Comparison of ENCODE assay signal across 17 cellular contexts in genomic region chr22:48635031-48635430, GRCh38.
DNase-seq lines count a peak whose midpoint lies in the region; ATAC-seq, FAIRE-seq and TF ChIP-seq lines count a peak whose summit lies in the region.
"Had no signal": no experiment of that assay in that cellular context is flagged by ENCODE, and none has a peak within 500 bp of the region (broad histone marks: within the 10 kb centered on the region; RNA-seq: fewer than 3 reads in every experiment).

No MANE protein-coding gene starts in this region.

- no peak overlapping the region for H3K23ac ChIP-seq in H1 (ENCODE audit: insufficient read length)

- TF ChIP-seq RAD21 in H1 (IDR thresholded peaks at IDR 0.05 in 1 of 2, conservative IDR thresholded peaks at IDR 0.05 in 1 of 2; ENCODE audit: low read depth in 2 of 2, low read length in 2 of 2), result no peak

- no peak for TF ChIP-seq POLR2A in H1 (IDR thresholded peaks at IDR 0.05; ENCODE audit: control extremely low read depth in 1 of 2, low read depth in 2 of 2, low read length in 2 of 2)

- no peaks in the 10 kb centered on the region; the same call in 1 of the 2 replicates for H3K23me2 ChIP-seq in H1 (ENCODE audit: low read depth, low read length)

- H2AK5ac ChIP-seq in H1 (ENCODE audit: low read depth, low read length), result no peak overlapping the region

- H2AFZ ChIP-seq in H1 (ENCODE audit: low read length), result no peak overlapping the region
- H2AFZ ChIP-seq: GM23248 had no signal

- H3K79me2 ChIP-seq in H1 (ENCODE audit: control insufficient read depth in 1 of 2, insufficient read depth in 2 of 2, low read length in 2 of 2), result no peaks in the 10 kb centered on the region

- FAIRE-seq in H1 (lab: Jason Lieb, UNC), result no peak
- FAIRE-seq: H54 had no signal

- ATAC-seq in GM21390 (IDR thresholded peaks at IDR 0.05; ENCODE audit: unreplicated experiment) (no peak), HG03565 (IDR thresholded peaks at IDR 0.05; ENCODE audit: unreplicated experiment) (no peak)
- ATAC-seq: HCT116 had no signal

- H3K36me3 ChIP-seq in BLaER1 (no peaks in the 10 kb centered on the region), KOPT-K1 (ENCODE audit: insufficient read depth, low read length) (no peaks in the 10 kb centered on the region), H1 (ENCODE audit: control insufficient read depth in 2 of 4, insufficient read depth in 4 of 4, low read length in 3 of 4) (no peaks in the 10 kb centered on the region)

- H2BK5ac ChIP-seq in H1 (ENCODE audit: low read depth, low read length), result no peak overlapping the region; the same call in 1 of the 2 replicates

- no peak overlapping the region for H2BK12ac ChIP-seq in H1 (ENCODE audit: low read depth, low read length)

- CTCF ChIA-PET in H1 (lab: Charles Lee; ENCODE audit: partially characterized antibody), result interaction anchor here (0.6 kb wide), 1 partner anchor 115 kb away, joined by 3 read pairs; no protein-coding TSS in a partner anchor

- no peak overlapping the region for H4K5ac ChIP-seq in H1 (ENCODE audit: insufficient read length, low read depth, low read length)

- no peak overlapping the region for H2BK120ac ChIP-seq in H1 (replicated peaks; ENCODE audit: low read depth, low read length)

- no peak overlapping the region for H3K56ac ChIP-seq in H1 (replicated peaks; ENCODE audit: insufficient read length, low read depth, low read length)

- H3K27ac ChIP-seq in BLaER1 (peak overlapping the region; percentile 94), KOPT-K1 (ENCODE audit: low read depth, low read length, poor library complexity, severe bottlenecking) (peak overlapping the region; percentile 62), H1 (ENCODE audit: low read depth, low read length) (no peak overlapping the region), substantia nigra (ENCODE audit: low read depth, low read length, poor library complexity, severe bottlenecking) (peak overlapping the region; percentile 62)
- H3K27ac ChIP-seq: C4-2B, GM23248 had no signal

- H3K27me3 ChIP-seq in BLaER1 (no peaks in the 10 kb centered on the region), H1 (replicated peaks in 1 of 4; ENCODE audit: control insufficient read depth in 3 of 4, extremely low read depth in 1 of 4, insufficient read depth in 3 of 4, low read length in 3 of 4) (no peaks in the 10 kb centered on the region)

- no peak overlapping the region for H2BK15ac ChIP-seq in H1 (ENCODE audit: low read length)

- no peaks in the 10 kb centered on the region for H4K20me1 ChIP-seq in BLaER1
- peaks cover 0 to 10% of the 10 kb centered on the region in 2 experiments for H4K20me1 ChIP-seq in H1 (replicated peaks in 1 of 2; ENCODE audit: control insufficient read depth in 1 of 2, insufficient read depth in 2 of 2, low read length in 2 of 2)

- no peak overlapping the region for H3K14ac ChIP-seq in H1 (ENCODE audit: insufficient read length)

- H4K91ac ChIP-seq in H1 (replicated peaks; ENCODE audit: insufficient read length, low read length), result no peak overlapping the region

- POLR2A ChIA-PET in H1 (lab: Charles Lee; ENCODE audit: partially characterized antibody), result no interaction called here

- H3K4ac ChIP-seq in H1 (replicated peaks; ENCODE audit: insufficient read length, low read depth, low read length), result peak overlapping the region; percentile 83

- no peak for TF ChIP-seq EP300 in H1 (IDR thresholded peaks at IDR 0.05; ENCODE audit: borderline replicate concordance in 1 of 2, low read depth in 2 of 2, low read length in 2 of 2)

- H3K4me1 ChIP-seq in BLaER1 (peaks cover 100% of the 10 kb centered on the region), H1 (replicated peaks in 1 of 4; ENCODE audit: control insufficient read depth in 3 of 4, insufficient read depth in 4 of 4, low read length in 3 of 4) (peaks cover 0 to 4% (median 2%) of the 10 kb centered on the region in 4 experiments; a peak in 3 of 7 replicates)

- H2BK20ac ChIP-seq in H1 (ENCODE audit: low read length), result no peak overlapping the region

- TF ChIP-seq CTCF in H1 (IDR thresholded peaks at IDR 0.05; ENCODE audit: control extremely low read depth in 1 of 3, insufficient read depth in 1 of 3, low read depth in 1 of 3, low read length in 3 of 3), result no peak

- WGBS in H1 (ENCODE audit: extremely low coverage in 1 of 2, insufficient coverage in 1 of 2, insufficient read length in 1 of 2, insufficient replicate concordance in 2 of 2, low coverage in 1 of 2, low lambda C conversion rate in 2 of 2, missing lambda C conversion rate in 1 of 2), 2 experiments, result 83% methylated on average over 11 of the region's 12 CpGs; no CpG with 5 or more reads in 1 of the 2 experiments

- H3K9me3 ChIP-seq in BLaER1 (no peaks in the 10 kb centered on the region), KOPT-K1 (ENCODE audit: insufficient read depth, low read length, poor library complexity, severe bottlenecking) (no peaks in the 10 kb centered on the region), H1 (ENCODE audit: insufficient read depth in 2 of 2, low read depth in 1 of 2, low read length in 1 of 2) (no peaks in the 10 kb centered on the region)

- no peak overlapping the region for H3K18ac ChIP-seq in H1 (ENCODE audit: extremely low read depth, low read length)

- peaks cover 2% of the 10 kb centered on the region; the same call in 1 of the 2 replicates for H3K79me1 ChIP-seq in H1 (ENCODE audit: low read depth, low read length)

- peak overlapping the region; percentile 35; the same call in 1 of the 2 replicates for H4K8ac ChIP-seq in H1 (ENCODE audit: extremely low read depth, insufficient read depth, low read length)

- H3K4me2 ChIP-seq in BLaER1 (peak overlapping the region; percentile 96), H1 (ENCODE audit: insufficient read depth in 1 of 2, low read depth in 2 of 2, low read length in 2 of 2) (no peak overlapping the region)

- DNase-seq in H1 (ENCODE audit: low read depth in 1 of 2, low spot score in 2 of 2), result no peak
- DNase-seq in substantia nigra (lab: John Stamatoyannopoulos, UW), result peak in 11 of 49 donors; percentile 16 to 64 (median 36)
- no peak for DNase-seq in stimulated activated CD4-positive, alpha-beta T cell treated with anti-CD3 and anti-CD28 coated beads, Interleukin-4, amount 100 ng/mL, for 4 hours
- DNase-seq: 8988T; Calu3; CD4-positive, alpha-beta T cell; DMS79 treated with DMSO at 0.1 percent for 48 hours; GM23248; HFFc6; KG1 had no signal

- H3K4me3 ChIP-seq in BLaER1 (peak overlapping the region; percentile 44), H1 (ENCODE audit: extremely low read depth in 1 of 4, insufficient read depth in 2 of 4, low read depth in 3 of 4, low read length in 4 of 4) (no peak overlapping the region)
- H3K4me3 ChIP-seq: GM23248 had no signal

- H3K9ac ChIP-seq in BLaER1 (peak overlapping the region; percentile 75), H1 (replicated peaks in 1 of 4; ENCODE audit: extremely low read depth in 1 of 4, low read depth in 3 of 4, low read length in 3 of 4) (no peak overlapping the region; a peak in 1 of 7 replicates)
- H3K9ac ChIP-seq: GM23248 had no signal

TF ChIP-seq in H1, 55 proteins besides CTCF, POLR2A, EP300 and RAD21 (continues in another document):
- TF ChIP-seq CHD2 (IDR thresholded peaks at IDR 0.05; ENCODE audit: low read length) (no peak), SIRT6 (IDR thresholded peaks at IDR 0.05; ENCODE audit: low read length) (no peak), KDM5A (IDR thresholded peaks at IDR 0.05; ENCODE audit: low read length) (no peak), SP1 (IDR thresholded peaks at IDR 0.05; ENCODE audit: low read depth, low read length) (no peak), PHF8 (conservative IDR thresholded peaks at IDR 0.05; ENCODE audit: low read depth, low read length) (no peak), SIX5 (IDR thresholded peaks at IDR 0.05; ENCODE audit: low read depth, low read length) (no peak), YY1 (IDR thresholded peaks at IDR 0.05; ENCODE audit: low read depth, low read length) (no peak), SUZ12 (IDR thresholded peaks at IDR 0.05; ENCODE audit: low read length) (no peak), CBX8 (IDR thresholded peaks at IDR 0.05; ENCODE audit: borderline replicate concordance, low read depth, low read length) (no peak), EGR1 (IDR thresholded peaks at IDR 0.05; ENCODE audit: borderline replicate concordance, low read depth, low read length) (no peak), CEBPB (IDR thresholded peaks at IDR 0.05; ENCODE audit: low read depth, low read length) (no peak)
- TF ChIP-seq, protein P1, sequence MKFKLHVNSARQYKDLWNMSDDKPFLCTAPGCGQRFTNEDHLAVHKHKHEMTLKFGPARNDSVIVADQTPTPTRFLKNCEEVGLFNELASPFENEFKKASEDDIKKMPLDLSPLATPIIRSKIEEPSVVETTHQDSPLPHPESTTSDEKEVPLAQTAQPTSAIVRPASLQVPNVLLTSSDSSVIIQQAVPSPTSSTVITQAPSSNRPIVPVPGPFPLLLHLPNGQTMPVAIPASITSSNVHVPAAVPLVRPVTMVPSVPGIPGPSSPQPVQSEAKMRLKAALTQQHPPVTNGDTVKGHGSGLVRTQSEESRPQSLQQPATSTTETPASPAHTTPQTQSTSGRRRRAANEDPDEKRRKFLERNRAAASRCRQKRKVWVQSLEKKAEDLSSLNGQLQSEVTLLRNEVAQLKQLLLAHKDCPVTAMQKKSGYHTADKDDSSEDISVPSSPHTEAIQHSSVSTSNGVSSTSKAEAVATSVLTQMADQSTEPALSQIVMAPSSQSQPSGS (IDR thresholded peaks at IDR 0.05; ENCODE audit: low read length), result no peak
